19 cellular contexts compared by ENCODE assay signal in genomic region chr10:111083222-111084095, GRCh38. TPM values are rescaled to one million over a fixed set of nuclear protein-coding genes. Genes with fewer than 3 reads are reported as not detected.
"Had no signal": no experiment of that assay in that cellular context is flagged by ENCODE, and none has a peak within 500 bp of the region (broad histone marks: within the 10 kb centered on the region; RNA-seq: fewer than 3 reads in every experiment).

No MANE protein-coding gene starts in this region.

- H3K27ac Mint-ChIP-seq: activated CD4-positive, alpha-beta T cell treated with anti-CD3 and anti-CD28 coated beads, Interleukin-2, amount 10 ng/mL, durations not matched to agents 24 days and 14 days; activated naive CD8-positive, alpha-beta T cell treated with anti-CD3 and anti-CD28 coated beads, Interleukin-2, amount 10 ng/mL, durations not matched to agents 7 days and 5 days; activated T-helper 17 cell treated with anti-CD3 and anti-CD28 coated beads, Interleukin-2, amount 50 U/mL, for 72 hours; natural killer cell; T-helper 1 cell treated with Interleukin-12 subunit alpha and Interleukin-12 subunit beta and Interleukin-4 antibody, amounts not matched to agents 30 μg/mL and 1 μg/mL, for 36 hours had no signal

- H3K9me3 Mint-ChIP-seq: activated CD4-positive, alpha-beta T cell treated with anti-CD3 and anti-CD28 coated beads, Interleukin-2, amount 10 ng/mL, durations not matched to agents 24 days and 14 days; activated naive CD8-positive, alpha-beta T cell treated with anti-CD3 and anti-CD28 coated beads, Interleukin-2, amount 10 ng/mL, durations not matched to agents 7 days and 5 days; activated T-helper 17 cell treated with anti-CD3 and anti-CD28 coated beads, Interleukin-2, amount 50 U/mL, for 72 hours; natural killer cell; T-helper 1 cell treated with Interleukin-12 subunit alpha and Interleukin-12 subunit beta and Interleukin-4 antibody, amounts not matched to agents 30 μg/mL and 1 μg/mL, for 36 hours had no signal

- H3K4me1 Mint-ChIP-seq: activated CD4-positive, alpha-beta T cell treated with anti-CD3 and anti-CD28 coated beads, Interleukin-2, amount 10 ng/mL, durations not matched to agents 24 days and 14 days; activated T-helper 17 cell treated with anti-CD3 and anti-CD28 coated beads, Interleukin-2, amount 50 U/mL, for 72 hours had no signal

- H3K4me3 ChIP-seq: lower lobe of right lung, upper lobe of left lung had no signal

- DNase-seq: activated CD4-positive, alpha-beta T cell treated with anti-CD3 and anti-CD28 coated beads, Interleukin-2, amount 10 ng/mL, durations not matched to agents 24 days and 14 days; activated naive CD4-positive, alpha-beta T cell; activated naive CD8-positive, alpha-beta T cell treated with anti-CD3 and anti-CD28 coated beads, Interleukin-2, amount 10 ng/mL, durations not matched to agents 7 days and 5 days; central memory CD4-positive, alpha-beta T cell; cortex of kidney; effector CD4-positive, alpha-beta T cell; lower lobe of right lung; natural killer cell; retina; stimulated activated CD4-positive, alpha-beta T cell treated with anti-CD3 and anti-CD28 coated beads, Interleukin-12 subunit alpha, Interleukin-12 subunit beta, amount 100 ng/mL, for 4 hours; stimulated activated CD4-positive, alpha-beta T cell treated with anti-CD3 and anti-CD28 coated beads, Interleukin-1b, Interleukin-23, amount 100 ng/mL, for 48 hours; stimulated activated CD8-positive, alpha-beta memory T cell treated with anti-CD3 and anti-CD28 coated beads, Interleukin-4, amount 100 ng/mL, for 48 hours; stimulated activated naive CD4-positive, alpha-beta T cell treated with Interleukin-2 at 50 U/mL for 16 hours had no signal

- H3K4me3 Mint-ChIP-seq: activated CD4-positive, alpha-beta T cell treated with anti-CD3 and anti-CD28 coated beads, Interleukin-2, amount 10 ng/mL, durations not matched to agents 24 days and 14 days; activated naive CD8-positive, alpha-beta T cell treated with anti-CD3 and anti-CD28 coated beads, Interleukin-2, amount 10 ng/mL, durations not matched to agents 7 days and 5 days; activated T-helper 17 cell treated with anti-CD3 and anti-CD28 coated beads, Interleukin-2, amount 50 U/mL, for 72 hours; brain; natural killer cell; T-helper 1 cell treated with Interleukin-12 subunit alpha and Interleukin-12 subunit beta and Interleukin-4 antibody, amounts not matched to agents 30 μg/mL and 1 μg/mL, for 36 hours had no signal

- H3K27ac ChIP-seq: lower lobe of right lung, upper lobe of left lung had no signal

- H3K9me3 ChIP-seq: lower lobe of right lung, upper lobe of left lung had no signal

- H3K4me1 ChIP-seq: lower lobe of right lung had no signal

- ATAC-seq: activated T-helper 17 cell treated with anti-CD3 and anti-CD28 coated beads, Interleukin-2, amount 50 U/mL, for 72 hours; esophagus mucosa; left colon; lower lobe of right lung; natural killer cell had no signal

- H3K36me3 ChIP-seq: lower lobe of right lung, upper lobe of left lung had no signal

RNA-seq across cellular contexts. Expression of gene ADRA2A, which starts 6.6 kb away (rescaled TPM):
- total RNA-seq: activated CD4-positive, alpha-beta T cell treated with anti-CD3 and anti-CD28 coated beads, Interleukin-2, amount 10 ng/mL, durations not matched to agents 24 days and 14 days; activated naive CD8-positive, alpha-beta T cell treated with anti-CD3 and anti-CD28 coated beads, Interleukin-2, amount 10 ng/mL, durations not matched to agents 7 days and 5 days; activated T-helper 17 cell treated with anti-CD3 and anti-CD28 coated beads, Interleukin-2, amount 50 U/mL, for 72 hours had no signal
